ENCODE assay signal across 7 cellular contexts in the genomic region with DNA sequence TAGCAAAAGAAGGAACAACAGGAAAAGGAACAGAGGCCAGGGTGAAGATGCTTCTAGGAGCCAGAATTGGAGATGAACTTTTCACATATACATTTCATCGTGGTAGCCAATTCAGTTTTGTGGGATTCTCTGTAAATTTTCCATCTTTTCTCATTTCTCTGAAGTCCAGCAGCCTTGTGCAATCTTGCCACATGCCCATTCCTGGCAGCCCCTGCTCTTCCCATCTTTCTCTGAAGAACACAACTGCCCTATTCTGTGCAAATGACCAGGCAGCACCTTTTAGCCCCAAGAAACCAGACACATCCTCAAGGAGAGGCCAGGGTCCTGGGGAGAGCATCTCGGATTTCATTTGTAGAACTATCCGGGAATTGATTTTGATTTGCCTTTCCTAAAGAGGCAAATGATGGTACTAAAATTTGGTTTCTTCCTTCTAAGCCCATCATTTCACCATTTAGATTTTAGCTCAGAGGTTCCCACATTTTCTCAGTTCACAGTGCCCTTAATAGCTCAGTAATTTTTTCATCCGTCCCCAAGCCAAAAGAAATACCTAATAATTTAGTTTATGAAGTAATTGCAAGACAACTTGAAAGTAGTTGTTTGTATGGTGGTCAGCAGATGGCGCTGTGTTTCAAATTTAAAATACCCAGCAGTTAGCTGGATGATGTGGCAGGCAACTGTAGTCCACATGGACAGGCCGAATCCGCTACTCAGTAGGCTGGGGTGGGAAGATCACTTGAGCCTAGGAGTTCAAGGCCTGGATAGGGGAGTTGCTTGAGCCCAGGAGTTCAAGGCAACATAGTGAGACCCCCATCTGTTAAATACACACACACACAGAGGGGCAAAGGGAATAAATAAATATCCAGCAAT.
A peak's percentile ranks its signal among the peaks of the same experiment; 100 is the strongest.
DNase-seq lines count a peak whose midpoint lies in the region; ATAC-seq, FAIRE-seq and TF ChIP-seq lines count a peak whose summit lies in the region.

No MANE protein-coding gene starts in this region.

- no peak overlapping the region for H3K27ac ChIP-seq in pancreas
- peak overlapping the region; percentile 2 for H3K27ac ChIP-seq in vagina

- no peak for FAIRE-seq in pancreas (lab: Jason Lieb, UNC)

- H3K4me1 ChIP-seq in pancreas (peaks cover 5 to 8% (median 7%) of the 10 kb centered on the region in 3 donors), vagina (no peaks in the 10 kb centered on the region)

- TF ChIP-seq CTCF in GM12864 (IDR thresholded peaks at IDR 0.05; ENCODE audit: low read depth, low read length, missing control alignments), result peak; percentile 43
- TF ChIP-seq CTCF in pancreas (IDR thresholded peaks at IDR 0.05), result peak; percentile 27 to 58 (median 48)
- TF ChIP-seq CTCF in vagina (IDR thresholded peaks at IDR 0.05), result peak; percentile 58 to 69 (median 58)

- TF ChIP-seq POLR2A in vagina (IDR thresholded peaks at IDR 0.05), result no peak

- peak; percentile 57 for TF ChIP-seq RAD21 in Ishikawa (IDR thresholded peaks at IDR 0.05; ENCODE audit: low read depth)

- H3K27me3 ChIP-seq in pancreas (no peaks in the 10 kb centered on the region), vagina (no peaks in the 10 kb centered on the region)

- H3K9me3 ChIP-seq in pancreas, result no peaks in the 10 kb centered on the region
- H3K9me3 ChIP-seq in vagina, result no peaks in the 10 kb centered on the region

- DNase-seq in GM12864 (ENCODE audit: low read depth), result peak; percentile 54
- DNase-seq in RPMI7951 (ENCODE audit: low read depth), result peak; percentile 77
- peak; percentile 50 for DNase-seq in activated naive CD4-positive, alpha-beta T cell treated with Interleukin-2 at 50 U/mL for 16 hours
- DNase-seq in globus pallidus (ENCODE audit: low spot score), result peak; percentile 70
- peak in 4 of 6 donors; percentile 46 to 75 (median 58) for DNase-seq in pancreas
- no peak for DNase-seq in vagina (ENCODE audit: extremely low spot score in 2 of 2)

- no peak overlapping the region for H3K4me3 ChIP-seq in GM12864 (ENCODE audit: low read depth, low read length)
- no peak overlapping the region for H3K4me3 ChIP-seq in pancreas
- no peak overlapping the region for H3K4me3 ChIP-seq in vagina

- peak; percentile 83 to 94 (median 90) for ATAC-seq in pancreas

- intact Hi-C loops in pancreas (cut with DNase I), result loop anchor here in 2 of 3 donors (5.0 to 10.0 kb wide), 2 partner anchors 106 to 109 kb away; no protein-coding TSS in a partner anchor
- intact Hi-C loops in vagina (cut with DNase I), result loop anchor here (5.0 kb wide), 1 partner anchor 106 kb away; no protein-coding TSS in a partner anchor

- no peaks in the 10 kb centered on the region for H3K36me3 ChIP-seq in pancreas
- peaks cover 0 to 35% of the 10 kb centered on the region in 2 donors for H3K36me3 ChIP-seq in vagina

- 28 to 34% methylated on average over 7 of the region's 7 CpGs for WGBS in pancreas, 2 donors

- no peak for TF ChIP-seq EP300 in Ishikawa (IDR thresholded peaks at IDR 0.05; ENCODE audit: borderline replicate concordance)

TF ChIP-seq in Ishikawa, 13 proteins besides CTCF, POLR2A, EP300 and RAD21:
- TF ChIP-seq CEBPB (IDR thresholded peaks at IDR 0.05), result no peak

Comparison
In these comparisons a context has a peak if more than half of its experiments do, and no peak if none do; other contexts are left out.
1. DNase-seq: peak in GM12864 (single experiment), RPMI7951 (single experiment), activated naive CD4-positive, alpha-beta T cell treated with Interleukin-2 at 50 U/mL for 16 hours (single experiment), globus pallidus (single experiment) and pancreas (4 of 6); none in vagina (0 of 2).
2. Peak in every context shown above with its lines, with median percentiles within 50 percentile points of each other: CTCF ChIP-seq.